8 cellular contexts compared by ENCODE assay signal in the genomic region with DNA sequence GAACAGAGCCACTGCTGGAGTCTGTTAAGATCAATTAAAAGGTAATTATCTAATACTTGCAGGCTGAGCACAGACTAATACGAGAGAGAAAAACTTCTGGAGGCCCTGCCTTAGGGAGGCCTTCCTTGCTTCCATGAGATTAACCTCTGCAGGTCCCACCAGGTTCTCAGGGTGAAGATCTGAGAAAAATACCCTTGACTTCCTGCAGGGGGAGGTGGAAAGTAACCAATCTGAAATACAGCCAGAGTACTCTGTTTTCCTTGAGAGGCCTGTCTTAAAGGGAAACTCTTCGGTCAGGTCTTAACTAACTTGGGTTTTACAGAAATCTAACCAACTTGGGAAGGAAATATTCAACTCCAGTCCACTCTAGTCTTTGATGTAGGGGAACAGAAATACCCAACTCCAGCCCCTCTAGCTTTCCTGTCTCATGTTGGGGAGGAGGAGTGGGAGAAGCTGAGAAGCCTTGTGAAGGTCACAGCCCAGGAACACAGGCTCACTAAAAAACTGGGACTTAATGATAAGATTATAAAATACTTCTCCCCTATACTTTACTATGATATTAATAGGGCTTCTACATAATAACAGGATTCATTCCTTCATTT.
A peak's percentile ranks its signal among the peaks of the same experiment; 100 is the strongest.
DNase-seq lines count a peak whose midpoint lies in the region; ATAC-seq, FAIRE-seq and TF ChIP-seq lines count a peak whose summit lies in the region.

No MANE protein-coding gene starts in this region.

- no peaks in the 10 kb centered on the region for H3K27me3 ChIP-seq in left ventricle myocardium inferior (ENCODE audit: low read depth)
- no peaks in the 10 kb centered on the region for H3K27me3 ChIP-seq in iPS DF 6.9 (ENCODE audit: control insufficient read depth, insufficient read depth, low read length)
- no peaks in the 10 kb centered on the region for H3K27me3 ChIP-seq in effector memory CD4-positive, alpha-beta T cell (replicated peaks; ENCODE audit: control insufficient read depth, insufficient read depth, low read length, poor library complexity, severe bottlenecking)

- H3K36me3 ChIP-seq in left ventricle myocardium inferior (peaks cover 33% of the 10 kb centered on the region), iPS DF 6.9 (ENCODE audit: control insufficient read depth, insufficient read depth, low read length) (no peaks in the 10 kb centered on the region)
- peaks cover under 1% of the 10 kb centered on the region for H3K36me3 ChIP-seq in effector memory CD4-positive, alpha-beta T cell (ENCODE audit: control insufficient read depth, insufficient read depth, low read length)

- peaks cover 6% of the 10 kb centered on the region for H3K4me1 Mint-ChIP-seq in type B pancreatic cell (ENCODE audit: unreplicated experiment)

- H3K36me3 Mint-ChIP-seq in type B pancreatic cell, result peaks cover 12% of the 10 kb centered on the region

- WGBS in iPS DF 6.9 (ENCODE audit: insufficient coverage, insufficient read length), result no CpG with 5 or more reads among the region's 2 CpGs

- ATAC-seq in Right ventricle myocardium inferior (no peak), GM21717 (IDR thresholded peaks at IDR 0.05; ENCODE audit: unreplicated experiment) (peak; percentile 92)

- no peak overlapping the region for H3K4me3 ChIP-seq in left ventricle myocardium inferior
- no peak overlapping the region for H3K4me3 ChIP-seq in iPS DF 6.9 (ENCODE audit: low read length)
- no peak overlapping the region for H3K4me3 ChIP-seq in effector memory CD4-positive, alpha-beta T cell (ENCODE audit: insufficient read depth, low read depth, low read length, poor library complexity, severe bottlenecking)

- H3K27me3 Mint-ChIP-seq in type B pancreatic cell, result no peaks in the 10 kb centered on the region

- TF ChIP-seq CTCF in left ventricle myocardium inferior (IDR thresholded peaks at IDR 0.05; ENCODE audit: borderline replicate concordance) (peak; percentile 60), VCaP (conservative IDR thresholded peaks at IDR 0.05) (peak; percentile 72), type B pancreatic cell (conservative IDR thresholded peaks at IDR 0.05) (peak; percentile 73)

- H3K27ac Mint-ChIP-seq in type B pancreatic cell, result no peak overlapping the region

- peaks cover 5% of the 10 kb centered on the region for H3K4me1 ChIP-seq in left ventricle myocardium inferior
- no peaks in the 10 kb centered on the region for H3K4me1 ChIP-seq in iPS DF 6.9 (ENCODE audit: control insufficient read depth, insufficient read depth, low read length)
- H3K4me1 ChIP-seq in effector memory CD4-positive, alpha-beta T cell (ENCODE audit: control insufficient read depth, insufficient read depth, low read length, poor library complexity, severe bottlenecking), result no peaks in the 10 kb centered on the region

- no peak for FAIRE-seq in HTR-8/SVneo (lab: Jason Lieb, UNC)

- DNase-seq in left ventricle myocardium inferior (no peak), Right ventricle myocardium inferior (ENCODE audit: missing footprints) (no peak), HTR-8/SVneo (ENCODE audit: insufficient read length, low spot score) (peak; percentile 5), iPS DF 6.9 (ENCODE audit: low read depth, low spot score) (peak; percentile 35), type B pancreatic cell (ENCODE audit: extremely low spot score, unreplicated experiment) (no peak)
- DNase-seq in effector memory CD4-positive, alpha-beta T cell, result no peak

- H3K9me3 ChIP-seq in left ventricle myocardium inferior (replicated peaks), result no peaks in the 10 kb centered on the region
- no peaks in the 10 kb centered on the region for H3K9me3 ChIP-seq in iPS DF 6.9 (ENCODE audit: control insufficient read depth, insufficient read depth, low read length)
- no peaks in the 10 kb centered on the region for H3K9me3 ChIP-seq in effector memory CD4-positive, alpha-beta T cell (ENCODE audit: control insufficient read depth, low read length)

- intact Hi-C loops in left ventricle myocardium inferior (cut with micrococcal nuclease), result no loop called here
- intact Hi-C loops in Right ventricle myocardium inferior (cut with DNase I), result no loop called here

- H3K27ac ChIP-seq in left ventricle myocardium inferior (replicated peaks), result no peak overlapping the region
- no peak overlapping the region for H3K27ac ChIP-seq in VCaP
- H3K27ac ChIP-seq in iPS DF 6.9 (ENCODE audit: low read length), result no peak overlapping the region
- no peak overlapping the region for H3K27ac ChIP-seq in effector memory CD4-positive, alpha-beta T cell (ENCODE audit: insufficient read depth, low read length, poor library complexity, severe bottlenecking)

- no peak overlapping the region for H3K4me3 Mint-ChIP-seq in type B pancreatic cell

- no peaks in the 10 kb centered on the region for H3K9me3 Mint-ChIP-seq in type B pancreatic cell

Comparison
In these comparisons a context has a peak if more than half of its experiments do, and no peak if none do; other contexts are left out.
1. DNase-seq: peak in HTR-8/SVneo (single experiment) and iPS DF 6.9 (single experiment); none in left ventricle myocardium inferior (single experiment), Right ventricle myocardium inferior (single experiment), type B pancreatic cell (single experiment) and effector memory CD4-positive, alpha-beta T cell (0 of 3).
2. Peak in every context shown above with its lines, with median percentiles within 50 percentile points of each other: CTCF ChIP-seq.